Comparison of ENCODE assay signal across 15 cellular contexts in genomic region chr6:157266274-157267101, GRCh38.
"Had no signal": no experiment of that assay in that cellular context is flagged by ENCODE, and none has a peak within 500 bp of the region (broad histone marks: within the 10 kb centered on the region; RNA-seq: fewer than 3 reads in every experiment).

No MANE protein-coding gene starts in this region.

- H3K27me3 ChIP-seq: cardiac muscle cell, colonic mucosa, foreskin keratinocyte, testis had no signal

- H3K36me3 Mint-ChIP-seq: activated naive CD8-positive, alpha-beta T cell; natural killer cell had no signal

- H3K4me1 Mint-ChIP-seq: activated CD4-positive, alpha-beta T cell treated with anti-CD3 and anti-CD28 coated beads, Interleukin-2, amount 10 ng/mL, durations not matched to agents 7 days and 5 days; stimulated activated naive CD8-positive, alpha-beta T cell treated with anti-CD3 and anti-CD28 coated beads, Interleukin-15, amount 100 ng/mL, for 72 hours had no signal

- H3K36me3 ChIP-seq: cardiac muscle cell, colonic mucosa had no signal

- H3K9me3 ChIP-seq: colonic mucosa, mucosa of descending colon, testis had no signal

- H3K4me3 Mint-ChIP-seq: activated CD4-positive, alpha-beta T cell treated with anti-CD3 and anti-CD28 coated beads, Interleukin-2, amount 10 ng/mL, durations not matched to agents 7 days and 5 days; activated naive CD8-positive, alpha-beta T cell; natural killer cell; stimulated activated naive CD8-positive, alpha-beta T cell treated with anti-CD3 and anti-CD28 coated beads, Interleukin-15, amount 100 ng/mL, for 72 hours had no signal

- ATAC-seq: foreskin keratinocyte; left colon; mucosa of descending colon; stimulated activated naive CD8-positive, alpha-beta T cell treated with anti-CD3 and anti-CD28 coated beads, Interleukin-15, amount 100 ng/mL, for 72 hours had no signal

- H3K27me3 Mint-ChIP-seq: activated CD4-positive, alpha-beta T cell treated with anti-CD3 and anti-CD28 coated beads, Interleukin-2, amount 10 ng/mL, durations not matched to agents 7 days and 5 days; activated naive CD8-positive, alpha-beta T cell; stimulated activated naive CD8-positive, alpha-beta T cell treated with anti-CD3 and anti-CD28 coated beads, Interleukin-15, amount 100 ng/mL, for 72 hours had no signal

- H3K4me1 ChIP-seq: colonic mucosa, foreskin keratinocyte had no signal

- H3K4me3 ChIP-seq: cardiac muscle cell, colonic mucosa, lung, mucosa of descending colon, testis had no signal

- DNase-seq: activated CD4-positive, alpha-beta T cell treated with anti-CD3 and anti-CD28 coated beads, Interleukin-2, amount 10 ng/mL, durations not matched to agents 7 days and 5 days; activated CD4-positive, CD25-positive, alpha-beta regulatory T cell; anterior cingulate cortex; colonic mucosa; foreskin keratinocyte; left colon; natural killer cell; stimulated activated CD4-positive, alpha-beta T cell treated with anti-CD3 and anti-CD28 coated beads, Interleukin-15, amount 100 ng/mL, for 24 hours; stimulated activated CD4-positive, alpha-beta T cell treated with anti-CD3 and anti-CD28 coated beads, Interleukin-4, amount 100 ng/mL, for 24 hours; stimulated activated naive CD8-positive, alpha-beta T cell treated with anti-CD3 and anti-CD28 coated beads, Interleukin-15, amount 100 ng/mL, for 72 hours; testis had no signal

- H3K27ac ChIP-seq: cardiac muscle cell, colonic mucosa, foreskin keratinocyte, testis had no signal

- H3K27ac Mint-ChIP-seq: activated CD4-positive, alpha-beta T cell treated with anti-CD3 and anti-CD28 coated beads, Interleukin-2, amount 10 ng/mL, durations not matched to agents 7 days and 5 days; activated naive CD8-positive, alpha-beta T cell; natural killer cell; stimulated activated naive CD8-positive, alpha-beta T cell treated with anti-CD3 and anti-CD28 coated beads, Interleukin-15, amount 100 ng/mL, for 72 hours had no signal
